24 cellular contexts compared by ENCODE assay signal in the genomic region with DNA sequence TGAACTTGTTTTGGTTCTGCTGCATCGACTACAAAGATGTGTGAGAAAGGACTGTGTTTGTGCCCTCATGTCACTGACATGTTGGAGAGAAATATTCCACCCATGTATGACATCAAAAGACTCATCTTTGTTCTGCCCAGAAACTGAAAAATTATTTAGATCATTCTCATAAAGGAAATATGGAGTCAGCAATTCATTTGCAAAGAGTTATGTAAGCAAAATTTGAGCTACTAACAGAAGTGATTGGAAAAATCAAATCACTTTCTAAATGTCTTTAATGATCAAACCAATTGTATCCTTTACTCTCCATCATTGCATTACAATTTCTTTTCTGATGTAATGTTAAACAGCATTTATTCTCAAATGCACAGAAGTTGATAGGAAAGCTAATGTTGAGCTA.
"Had no signal": no experiment of that assay in that cellular context is flagged by ENCODE, and none has a peak within 500 bp of the region (broad histone marks: within the 10 kb centered on the region; RNA-seq: fewer than 3 reads in every experiment).

No MANE protein-coding gene starts in this region.

- FAIRE-seq: RCC 7860 had no signal

- H3K27ac ChIP-seq: PC-9, SJCRH30, SK-N-MC had no signal

- DNase-seq: Karpas-422, KG1, MM.1S, MV-4-11, NCI-H1417 treated with DMSO at 0.1 percent for 48 hours, NCI-H1436 treated with DMSO at 0.1 percent for 48 hours, NCI-H1694 treated with DMSO at 0.1 percent for 48 hours, NCI-H187 treated with DMSO at 0.1 percent for 48 hours, NCI-H2029, NCI-H2227 treated with DMSO at 0.1 percent for 48 hours, NCI-H446, NCI-H510A treated with DMSO at 0.1 percent for 48 hours, NCI-H524 treated with DMSO at 0.1 percent for 48 hours, NCI-H526 treated with DMSO at 0.1 percent for 48 hours, NCI-H774, PC-9, SHP77, SIG-M5 had no signal

- ATAC-seq: Panc1, Right ventricle myocardium inferior, SK-N-SH treated with all-trans-retinoic acid at 6 μM for 48 hours had no signal

- H3K4me2 ChIP-seq: PC-9 had no signal

- H3K27me3 ChIP-seq: SJCRH30 had no signal

- H3K4me3 ChIP-seq: PC-9, SJCRH30, SK-N-MC had no signal

- H2AFZ ChIP-seq: PC-9 had no signal

- H3K9me3 ChIP-seq: SJCRH30 had no signal

- H3K4me1 ChIP-seq: SJCRH30 had no signal
